ENCODE assay signal across 2 cellular contexts in genomic region chr12:71236133-71236660, GRCh38.
TF ChIP-seq lines count a peak whose summit lies in the region.

No MANE protein-coding gene starts in this region.

TF ChIP-seq in SK-N-SH, 30 proteins besides CTCF, POLR2A, EP300 and RAD21 (continued from another document):
- TF ChIP-seq REST (IDR thresholded peaks at IDR 0.05; ENCODE audit: low read depth, low read length): no peak
- TF ChIP-seq, protein P1, sequence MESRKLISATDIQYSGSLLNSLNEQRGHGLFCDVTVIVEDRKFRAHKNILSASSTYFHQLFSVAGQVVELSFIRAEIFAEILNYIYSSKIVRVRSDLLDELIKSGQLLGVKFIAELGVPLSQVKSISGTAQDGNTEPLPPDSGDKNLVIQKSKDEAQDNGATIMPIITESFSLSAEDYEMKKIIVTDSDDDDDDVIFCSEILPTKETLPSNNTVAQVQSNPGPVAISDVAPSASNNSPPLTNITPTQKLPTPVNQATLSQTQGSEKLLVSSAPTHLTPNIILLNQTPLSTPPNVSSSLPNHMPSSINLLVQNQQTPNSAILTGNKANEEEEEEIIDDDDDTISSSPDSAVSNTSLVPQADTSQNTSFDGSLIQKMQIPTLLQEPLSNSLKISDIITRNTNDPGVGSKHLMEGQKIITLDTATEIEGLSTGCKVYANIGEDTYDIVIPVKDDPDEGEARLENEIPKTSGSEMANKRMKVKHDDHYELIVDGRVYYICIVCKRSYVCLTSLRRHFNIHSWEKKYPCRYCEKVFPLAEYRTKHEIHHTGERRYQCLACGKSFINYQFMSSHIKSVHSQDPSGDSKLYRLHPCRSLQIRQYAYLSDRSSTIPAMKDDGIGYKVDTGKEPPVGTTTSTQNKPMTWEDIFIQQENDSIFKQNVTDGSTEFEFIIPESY (IDR thresholded peaks at IDR 0.05; ENCODE audit: borderline replicate concordance, low read depth): no peak
- no peak for TF ChIP-seq SMC3 (IDR thresholded peaks at IDR 0.05; ENCODE audit: low read depth, low read length)
- no peak for TF ChIP-seq TAF1 (IDR thresholded peaks at IDR 0.05; ENCODE audit: borderline replicate concordance, low read depth, low read length)
- no peak for TF ChIP-seq FOXM1 (IDR thresholded peaks at IDR 0.05; ENCODE audit: low read depth)
- no peak for TF ChIP-seq ELF1 (IDR thresholded peaks at IDR 0.05)
- TF ChIP-seq NFIC (IDR thresholded peaks at IDR 0.05; ENCODE audit: borderline replicate concordance): no peak
- no peak for TF ChIP-seq YY1 (IDR thresholded peaks at IDR 0.05; ENCODE audit: low read depth)
- no peak for TF ChIP-seq TEAD4 (IDR thresholded peaks at IDR 0.05; ENCODE audit: borderline replicate concordance, insufficient read depth)
- TF ChIP-seq TCF12 (IDR thresholded peaks at IDR 0.05): no peak

TF ChIP-seq in SK-N-SH treated with all-trans-retinoic acid at 6 μM for 48 hours, 23 proteins besides CTCF, POLR2A, EP300 and RAD21 (continued from another document):
- TF ChIP-seq, protein P2, sequence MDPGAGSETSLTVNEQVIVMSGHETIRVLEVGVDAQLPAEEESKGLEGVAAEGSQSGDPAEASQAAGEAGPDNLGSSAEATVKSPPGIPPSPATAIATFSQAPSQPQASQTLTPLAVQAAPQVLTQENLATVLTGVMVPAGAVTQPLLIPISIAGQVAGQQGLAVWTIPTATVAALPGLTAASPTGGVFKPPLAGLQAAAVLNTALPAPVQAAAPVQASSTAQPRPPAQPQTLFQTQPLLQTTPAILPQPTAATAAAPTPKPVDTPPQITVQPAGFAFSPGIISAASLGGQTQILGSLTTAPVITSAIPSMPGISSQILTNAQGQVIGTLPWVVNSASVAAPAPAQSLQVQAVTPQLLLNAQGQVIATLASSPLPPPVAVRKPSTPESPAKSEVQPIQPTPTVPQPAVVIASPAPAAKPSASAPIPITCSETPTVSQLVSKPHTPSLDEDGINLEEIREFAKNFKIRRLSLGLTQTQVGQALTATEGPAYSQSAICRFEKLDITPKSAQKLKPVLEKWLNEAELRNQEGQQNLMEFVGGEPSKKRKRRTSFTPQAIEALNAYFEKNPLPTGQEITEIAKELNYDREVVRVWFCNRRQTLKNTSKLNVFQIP (CRISPR knock-in tag; IDR thresholded peaks at IDR 0.05; ENCODE audit: borderline replicate concordance, low read depth): no peak
- TF ChIP-seq RARB (CRISPR knock-in tag; IDR thresholded peaks at IDR 0.05) (no peak), ZC3H10 (CRISPR knock-in tag; IDR thresholded peaks at IDR 0.05) (no peak)
